25 cellular contexts compared by ENCODE assay signal in genomic region chr12:16524378-16524777, GRCh38.
A peak's percentile ranks its signal among the peaks of the same experiment; 100 is the strongest.
DNase-seq lines count a peak whose midpoint lies in the region; ATAC-seq and TF ChIP-seq lines count a peak whose summit lies in the region.
"Had no signal": no experiment of that assay in that cellular context is flagged by ENCODE, and none has a peak within 500 bp of the region (broad histone marks: within the 10 kb centered on the region; RNA-seq: fewer than 3 reads in every experiment).

No MANE protein-coding gene starts in this region.

- H4K20me1 ChIP-seq in IMR-90 (ENCODE audit: insufficient read depth, low read length) (no peaks in the 10 kb centered on the region), PC-9 (ENCODE audit: insufficient read depth) (no peaks in the 10 kb centered on the region)

- H3K18ac ChIP-seq in IMR-90 (ENCODE audit: low read depth, low read length), result peak overlapping the region; percentile 2; the same call in 1 of the 2 replicates

- H3K9me2 ChIP-seq in PC-9 (ENCODE audit: insufficient read depth), result no peaks in the 10 kb centered on the region

- H4K8ac ChIP-seq in IMR-90 (ENCODE audit: low read depth in 2 of 2, low read length in 2 of 2), result peak overlapping the region in 1 of 2 experiments; percentile 69; a peak in 1 of 4 replicates

- H2AFZ ChIP-seq in ACC112 (ENCODE audit: low read length, unreplicated experiment) (no peak overlapping the region), IMR-90 (replicated peaks; ENCODE audit: low read length, poor library complexity) (no peak overlapping the region), PC-9 (no peak overlapping the region)
- H2AFZ ChIP-seq: neural progenitor cell had no signal

- POLR2A ChIA-PET in IMR-90 (lab: Charles Lee; ENCODE audit: unreplicated experiment), result interaction anchor here (0.7 kb wide), 1 partner anchor 480 kb away, joined by 4 read pairs; no protein-coding TSS in a partner anchor
- POLR2A ChIA-PET in PC-9 (lab: Charles Lee; ENCODE audit: unreplicated experiment), result interaction anchor here (0.6 to 0.7 kb wide), 2 partner anchors 561 to 1753 kb away, joined by 6 to 7 read pairs; a partner anchor contains a TSS

- H3K9me3 ChIP-seq in IMR-90 (ENCODE audit: control insufficient read depth, insufficient read depth, low read length), result no peaks in the 10 kb centered on the region
- peaks cover 3% of the 10 kb centered on the region; the same call in 1 of the 2 replicates for H3K9me3 ChIP-seq in PC-9 (ENCODE audit: insufficient read depth, low read depth)
- no peaks in the 10 kb centered on the region for H3K9me3 ChIP-seq in mucosa of descending colon
- H3K9me3 ChIP-seq: adrenal gland, heart left ventricle, psoas muscle had no signal

- no peak overlapping the region for H3K4me2 ChIP-seq in IMR-90 (ENCODE audit: low read depth, low read length)
- peak overlapping the region; percentile 81 for H3K4me2 ChIP-seq in PC-9
- H3K4me2 ChIP-seq: neural progenitor cell had no signal

- H3K4me1 ChIP-seq in ACC112 (ENCODE audit: control insufficient read depth, insufficient read depth, low read length, unreplicated experiment) (peaks cover 15% of the 10 kb centered on the region), IMR-90 (ENCODE audit: control insufficient read depth, insufficient read depth, low read length) (peaks cover 2% of the 10 kb centered on the region; the same call in 1 of the 2 replicates), PC-9 (replicated peaks; ENCODE audit: insufficient read depth) (peaks cover 30% of the 10 kb centered on the region), mucosa of descending colon (ENCODE audit: low read depth) (no peaks in the 10 kb centered on the region)
- H3K4me1 ChIP-seq: adrenal gland, heart left ventricle, neural progenitor cell, psoas muscle had no signal

- no peak overlapping the region for H3K4ac ChIP-seq in IMR-90 (ENCODE audit: low read depth, low read length)

- H4K5ac ChIP-seq in IMR-90 (ENCODE audit: low read depth, low read length), result no peak overlapping the region

- ATAC-seq in IMR-90 (ENCODE audit: low read depth) (no peak), mucosa of descending colon (no peak), GM18861 (IDR thresholded peaks at IDR 0.05; ENCODE audit: unreplicated experiment) (no peak), HG03139 (IDR thresholded peaks at IDR 0.05; ENCODE audit: unreplicated experiment) (no peak)
- ATAC-seq: heart left ventricle, psoas muscle had no signal

- H3K79me1 ChIP-seq in IMR-90 (ENCODE audit: low read depth in 1 of 2, low read length in 2 of 2), result no peaks in the 10 kb centered on the region

- no peak overlapping the region for H2BK5ac ChIP-seq in IMR-90 (ENCODE audit: low read depth, low read length, poor library complexity, severe bottlenecking)

- no peak overlapping the region for H3K14ac ChIP-seq in IMR-90 (replicated peaks; ENCODE audit: low read depth, low read length)

- H3K9me1 ChIP-seq in IMR-90 (ENCODE audit: insufficient read depth, low read length), result no peaks in the 10 kb centered on the region

- H2AK9ac ChIP-seq in IMR-90 (replicated peaks; ENCODE audit: low read depth, low read length, poor library complexity), result no peak overlapping the region

- H3K36me3 ChIP-seq in ACC112 (ENCODE audit: insufficient read depth, low read length) (no peaks in the 10 kb centered on the region), IMR-90 (ENCODE audit: control insufficient read depth, insufficient read depth, low read length) (no peaks in the 10 kb centered on the region), PC-9 (ENCODE audit: low read depth) (no peaks in the 10 kb centered on the region), mucosa of descending colon (ENCODE audit: low read depth) (no peaks in the 10 kb centered on the region)
- H3K36me3 ChIP-seq: adrenal gland, heart left ventricle, neural progenitor cell had no signal

- H3K4me3 ChIP-seq in ACC112 (ENCODE audit: low read depth, low read length) (no peak overlapping the region), IMR-90 (ENCODE audit: insufficient read depth, low read depth, low read length) (no peak overlapping the region), PC-9 (peak overlapping the region; percentile 35; the same call in 1 of the 2 replicates), mucosa of descending colon (no peak overlapping the region)
- H3K4me3 ChIP-seq: adrenal gland, heart left ventricle, neural progenitor cell, psoas muscle had no signal

- H2BK20ac ChIP-seq in IMR-90 (ENCODE audit: low read depth, low read length), result peak overlapping the region; percentile 21; the same call in 1 of the 2 replicates

- no peak overlapping the region for H3K9ac ChIP-seq in IMR-90 (ENCODE audit: low read depth, low read length)
- H3K9ac ChIP-seq: neural progenitor cell had no signal

- no peaks in the 10 kb centered on the region for H3K27me3 ChIP-seq in ACC112 (ENCODE audit: insufficient read depth, low read length)
- no peaks in the 10 kb centered on the region for H3K27me3 ChIP-seq in IMR-90 (ENCODE audit: control insufficient read depth, insufficient read depth, low read length)
- no peaks in the 10 kb centered on the region for H3K27me3 ChIP-seq in PC-9 (ENCODE audit: insufficient read depth, low read depth)
- H3K27me3 ChIP-seq: adrenal gland, heart left ventricle, neural progenitor cell had no signal

- in situ Hi-C loops in IMR-90 (cut with MboI; ENCODE audit: low sequenced_read_pairs), result no loop called here

- intact Hi-C loops in IMR-90 (cut with micrococcal nuclease), result no loop called here
- intact Hi-C loops in PC-9 (cut with micrococcal nuclease; ENCODE audit: unreplicated experiment), result loop anchor here (1.0 kb wide), 1 partner anchor 87 kb away; no protein-coding TSS in a partner anchor
- intact Hi-C loops in mucosa of descending colon (cut with DNase I, micrococcal nuclease), result no loop called here

- BruUV-seq in IMR-90 (replicated peaks; lab: Mats Ljungman, UMichigan) (no TSS peak), PC-9 (replicated peaks; lab: Mats Ljungman, UMichigan) (no TSS peak)

- TF ChIP-seq POLR2A in IMR-90 (IDR thresholded peaks at IDR 0.05; ENCODE audit: low read depth, low read length), result no peak

- no peaks in the 10 kb centered on the region for H3F3A ChIP-seq in PC-9 (ENCODE audit: insufficient read depth, low read depth)

- DNase-seq in IMR-90 (no peak), PC-9 (peak; percentile 17 to 91), iris pigment epithelial cell (ENCODE audit: low read depth) (peak; percentile 9), mucosa of descending colon (no peak), UCSD-AML1 (lab: John Stamatoyannopoulos, UW; ENCODE audit: unreplicated experiment) (no peak)
- DNase-seq: activated CD8-positive, alpha-beta memory T cell treated with anti-CD3 and anti-CD28 coated beads for 24 hours; activated naive CD4-positive, alpha-beta T cell; activated T-cell treated with anti-CD3 and anti-CD28 coated beads, Interleukin-2, amount 50 U/mL, for 24 hours; adrenal gland; C1 segment of cervical spinal cord; caudate nucleus; dermis blood vessel endothelial cell; GOT3; heart left ventricle; NCI-H1092 treated with DMSO at 0.1 percent for 48 hours; NCI-H2081 treated with DMSO at 0.1 percent for 48 hours; psoas muscle; Right ventricle myocardium superior; stimulated activated CD4-positive, alpha-beta T cell treated with anti-CD3 and anti-CD28 coated beads, Interleukin-1b, Interleukin-23, amount 100 ng/mL, for 48 hours; substantia nigra; T-helper 1 cell had no signal

- no CpG with 5 or more reads among the region's 1 CpG for WGBS in IMR-90 (ENCODE audit: extremely low coverage in 2 of 2, insufficient read length in 1 of 2), 2 experiments

- no peak for TF ChIP-seq CTCF in IMR-90 (conservative IDR thresholded peaks at IDR 0.05; ENCODE audit: low read depth, low read length)
- no peak for TF ChIP-seq CTCF in PC-9 (conservative IDR thresholded peaks at IDR 0.05)
- TF ChIP-seq CTCF in mucosa of descending colon (IDR thresholded peaks at IDR 0.05), result no peak

- no peak overlapping the region for H3K23ac ChIP-seq in IMR-90 (ENCODE audit: low read depth, low read length)

- H2AK5ac ChIP-seq in IMR-90 (ENCODE audit: low read depth, low read length), result no peak overlapping the region

- H2BK15ac ChIP-seq in IMR-90 (ENCODE audit: low read depth, low read length), result no peak overlapping the region

- dilution Hi-C loops in IMR-90 (cut with HindIII; ENCODE audit: low sequenced_read_pairs, unreplicated experiment), result no loop called here

- no peak overlapping the region for H3K56ac ChIP-seq in IMR-90 (ENCODE audit: extremely low read depth, insufficient read depth, low read length)

- CTCF ChIA-PET in IMR-90 (lab: Yijun Ruan, JAX) (interaction anchor here (0.7 kb wide), 2 partner anchors 254 to 1726 kb away, joined by 3 to 4 read pairs; no protein-coding TSS in a partner anchor), PC-9 (lab: Charles Lee) (no interaction called here)

- H2BK120ac ChIP-seq in IMR-90 (ENCODE audit: low read depth, low read length), result peak overlapping the region; percentile 2; the same call in 1 of the 2 replicates

- H3K27ac ChIP-seq in ACC112 (ENCODE audit: low read depth, low read length) (peak overlapping the region; percentile 22; the same call in 1 of the 2 replicates), IMR-90 (ENCODE audit: insufficient read depth, low read length) (no peak overlapping the region), PC-9 (peak overlapping the region; percentile 86)
- H3K27ac ChIP-seq: adrenal gland, heart left ventricle, neural progenitor cell, psoas muscle had no signal

- H4K91ac ChIP-seq in IMR-90 (ENCODE audit: insufficient read depth, low read depth, low read length), result no peak overlapping the region

- H3K79me2 ChIP-seq in ACC112 (ENCODE audit: control insufficient read depth, insufficient read depth, low read length, unreplicated experiment) (no peaks in the 10 kb centered on the region), PC-9 (ENCODE audit: low read depth) (no peaks in the 10 kb centered on the region)

- TF ChIP-seq RAD21 in IMR-90 (IDR thresholded peaks at IDR 0.05; ENCODE audit: low read length), result no peak

TF ChIP-seq in IMR-90, 13 proteins besides CTCF, POLR2A, EP300 and RAD21 (continues in another document):
- TF ChIP-seq MAZ (IDR thresholded peaks at IDR 0.05; ENCODE audit: borderline replicate concordance, low read depth, low read length), result no peak
- TF ChIP-seq CHD1 (IDR thresholded peaks at IDR 0.05; ENCODE audit: low read depth, low read length), result no peak
- no peak for TF ChIP-seq BHLHE40 (IDR thresholded peaks at IDR 0.05; ENCODE audit: low read depth, low read length)
- no peak for TF ChIP-seq RCOR1 (IDR thresholded peaks at IDR 0.05; ENCODE audit: insufficient replicate concordance, low read length)
- no peak for TF ChIP-seq USF2 (IDR thresholded peaks at IDR 0.05; ENCODE audit: low read depth, low read length)
- TF ChIP-seq CEBPB (IDR thresholded peaks at IDR 0.05; ENCODE audit: low read depth, low read length), result no peak
- TF ChIP-seq MAFK (IDR thresholded peaks at IDR 0.05; ENCODE audit: low read depth, low read length), result no peak

Comparison
In these comparisons a context has a peak if more than half of its experiments do, and no peak if none do; other contexts are left out.
1. DNase-seq: peak in PC-9 (2 of 2) and iris pigment epithelial cell (single experiment); none in IMR-90 (single experiment), mucosa of descending colon (0 of 3) and UCSD-AML1 (single experiment).